ENCODE assay signal across 1 cellular context in genomic region chr11:11876458-11876857, GRCh38.
TF ChIP-seq lines count a peak whose summit lies in the region.

No MANE protein-coding gene starts in this region.

TF ChIP-seq in K562, 482 proteins besides CTCF, POLR2A, EP300 and RAD21 (continued from another document):
- no peak for TF ChIP-seq ZNF586 (CRISPR knock-in tag; conservative IDR thresholded peaks at IDR 0.05)
- TF ChIP-seq SMC3 (conservative IDR thresholded peaks at IDR 0.05; ENCODE audit: insufficient read depth, low read depth, low read length) = 0 out of 2 replicates have a peak, but pooled peaks have one; percentile 29
- TF ChIP-seq ZNF740 (CRISPR knock-in tag; IDR thresholded peaks at IDR 0.05) = no peak
- no peak for TF ChIP-seq ZNF740 (tag; IDR thresholded peaks at IDR 0.05)
- 0 out of 2 replicates have a peak, but pooled peaks have one; percentile 13 for TF ChIP-seq EHMT2 (IDR thresholded peaks at IDR 0.05)
- TF ChIP-seq RUNX1 (IDR thresholded peaks at IDR 0.05; ENCODE audit: low read depth) = no peak
- TF ChIP-seq NUFIP1 (IDR thresholded peaks at IDR 0.05; ENCODE audit: partially characterized antibody) = no peak
TF ChIP-seq in K562: peak in this region for 3.
